In the genomic region with DNA sequence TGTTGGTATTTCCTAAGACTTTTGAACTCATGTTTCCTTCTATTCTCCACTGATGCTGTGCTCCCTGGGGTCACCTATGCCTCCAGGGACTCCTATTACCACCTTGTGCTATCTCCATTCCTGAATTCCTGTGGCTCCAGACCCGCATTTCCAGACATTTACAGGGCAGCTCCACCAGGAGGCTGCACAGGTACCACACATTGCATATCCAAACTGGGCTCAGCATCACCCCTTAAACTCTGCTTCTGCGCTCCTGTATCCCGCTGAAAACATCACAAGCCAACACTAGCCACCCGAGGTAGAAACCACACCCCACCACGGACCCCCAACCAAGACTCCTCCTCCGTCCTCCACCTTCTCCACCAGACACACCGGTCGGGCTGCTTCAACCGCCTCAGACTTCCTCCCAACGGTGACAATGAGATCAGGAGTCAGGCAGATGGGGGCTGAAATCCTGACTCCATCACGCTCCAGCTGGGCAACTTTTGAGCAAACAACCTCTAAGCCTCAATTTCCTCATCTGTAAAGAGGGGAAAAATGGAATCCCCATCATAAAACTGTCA, we compare ENCODE assay signal across 2 cellular contexts.
TF ChIP-seq lines count a peak whose summit lies in the region.

No MANE protein-coding gene starts in this region.

TF ChIP-seq in HCT116, 20 proteins besides CTCF, POLR2A, EP300 and RAD21:
- TF ChIP-seq MAX (IDR thresholded peaks at IDR 0.05) (no peak), SIN3A (IDR thresholded peaks at IDR 0.05; ENCODE audit: low read depth) (no peak)
- TF ChIP-seq, protein P1, sequence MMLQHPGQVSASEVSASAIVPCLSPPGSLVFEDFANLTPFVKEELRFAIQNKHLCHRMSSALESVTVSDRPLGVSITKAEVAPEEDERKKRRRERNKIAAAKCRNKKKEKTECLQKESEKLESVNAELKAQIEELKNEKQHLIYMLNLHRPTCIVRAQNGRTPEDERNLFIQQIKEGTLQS (IDR thresholded peaks at IDR 0.05), result no peak

TF ChIP-seq in GM12878, 131 proteins besides CTCF, POLR2A, EP300 and RAD21:
- TF ChIP-seq ATF7 (IDR thresholded peaks at IDR 0.05; ENCODE audit: low read depth) (no peak), BMI1 (IDR thresholded peaks at IDR 0.05; ENCODE audit: borderline replicate concordance) (no peak), HSF1 (IDR thresholded peaks at IDR 0.05; ENCODE audit: low read depth, low read length) (no peak), TBL1XR1 (IDR thresholded peaks at IDR 0.05; ENCODE audit: low read depth, low read length) (no peak), KDM1A (IDR thresholded peaks at IDR 0.05; ENCODE audit: borderline replicate concordance) (no peak), HCFC1 (IDR thresholded peaks at IDR 0.05; ENCODE audit: low read length) (no peak), MEF2B (IDR thresholded peaks at IDR 0.05; ENCODE audit: partially characterized antibody, poor library complexity, severe bottlenecking) (no peak), SRF (IDR thresholded peaks at IDR 0.05; ENCODE audit: low read depth in 2 of 2, low read length in 2 of 2) (no peak)
